ENCODE assay signal across 8 cellular contexts in the genomic region with DNA sequence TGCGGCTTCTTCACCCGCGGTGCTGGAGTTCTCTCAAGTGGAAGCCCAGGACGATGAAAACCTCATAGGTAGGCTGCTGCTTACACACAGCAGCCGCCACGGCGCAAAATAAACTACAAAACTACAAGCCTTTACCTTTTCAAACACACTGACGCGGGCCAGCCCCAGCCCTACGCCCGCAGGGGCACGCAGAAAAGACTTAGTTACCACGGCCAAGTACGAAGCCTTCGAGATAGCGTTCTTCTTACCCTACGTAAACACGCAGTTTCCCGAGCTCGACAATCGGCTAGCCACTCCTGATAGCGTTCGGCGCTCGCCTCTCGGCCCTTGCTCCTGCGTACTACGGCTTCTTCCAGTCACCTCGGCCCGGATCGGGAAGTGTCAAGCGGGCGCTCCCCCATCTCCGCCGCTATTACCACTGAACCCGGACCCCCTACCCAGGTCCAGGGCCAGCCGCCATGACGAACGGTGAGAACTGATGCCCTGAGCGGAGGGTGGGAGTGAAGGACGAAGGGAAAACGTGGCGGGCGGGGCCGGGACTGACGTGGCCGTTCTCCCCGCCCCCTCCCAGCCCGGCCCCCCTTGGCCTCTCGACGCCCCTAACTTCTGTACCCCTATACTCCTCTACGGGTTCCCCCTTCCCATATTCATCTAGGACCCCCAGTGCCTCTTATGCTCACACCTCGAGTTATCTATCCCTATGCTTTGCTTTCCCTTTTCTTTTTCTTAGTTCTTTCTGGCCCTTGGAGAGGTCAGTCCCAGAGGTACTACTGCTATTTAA. TPM values are rescaled to one million over a fixed set of nuclear protein-coding genes. Genes with fewer than 3 reads are reported as not detected.
A peak's percentile ranks its signal among the peaks of the same experiment; 100 is the strongest.
DNase-seq lines count a peak whose midpoint lies in the region; ATAC-seq and TF ChIP-seq lines count a peak whose summit lies in the region.

A gene (plus strand): TSS at position 350 of the 781 bp plus-strand sequence. CDS start 109 bp downstream, at position 459.

- no peak for TF ChIP-seq CTCF in GM13977 (IDR thresholded peaks at IDR 0.05; ENCODE audit: extremely low read depth, insufficient read depth, missing control alignments)
- peak in 1 of 6 experiments; percentile 7 for TF ChIP-seq CTCF in adrenal gland (IDR thresholded peaks at IDR 0.05)
- TF ChIP-seq CTCF in heart right ventricle (IDR thresholded peaks at IDR 0.05), result no peak
- no peak for TF ChIP-seq CTCF in upper lobe of right lung (IDR thresholded peaks at IDR 0.05)

- ATAC-seq in HG02870 (IDR thresholded peaks at IDR 0.05; ENCODE audit: unreplicated experiment) (peak; percentile 82), heart right ventricle (peak; percentile 95 to 98 (median 96)), upper lobe of right lung (peak; percentile 98)

- H3K9me3 ChIP-seq in adrenal gland (replicated peaks in 1 of 3) (no peaks in the 10 kb centered on the region), heart right ventricle (no peaks in the 10 kb centered on the region), upper lobe of right lung (no peaks in the 10 kb centered on the region)

- H3K4me1 ChIP-seq in adrenal gland (replicated peaks in 1 of 2) (peaks cover 16 to 18% of the 10 kb centered on the region in 2 donors), heart right ventricle (peaks cover 8 to 60% (median 36%) of the 10 kb centered on the region in 9 donors), upper lobe of right lung (peaks cover 27% of the 10 kb centered on the region)

- intact Hi-C loops in adrenal gland (cut with DNase I) (no loop called here), heart right ventricle (cut with DNase I) (loop anchor here in 4 of 10 donors (1.0 to 10.0 kb wide), 5 partner anchors 10 to 304 kb away; a partner anchor contains a TSS), posterior vena cava (cut with DNase I) (no loop called here), upper lobe of right lung (cut with DNase I) (no loop called here)

- H3K27ac ChIP-seq in adrenal gland (peak within 1 kb of the TSS; percentile 93 to 100 (median 98)), heart right ventricle (peak within 1 kb of the TSS; percentile 94 to 100 (median 98)), upper lobe of right lung (peak within 1 kb of the TSS; percentile 97)

- in situ Hi-C loops in GM13977 (cut with MboI; ENCODE audit: low pct_unique_long_range_greater_than_20kb, low sequenced_read_pairs, unreplicated experiment), result no loop called here

- no peaks in the 10 kb centered on the region for H3K27me3 ChIP-seq in adrenal gland
- H3K27me3 ChIP-seq in heart right ventricle, result no peaks in the 10 kb centered on the region
- H3K27me3 ChIP-seq in upper lobe of right lung, result no peaks in the 10 kb centered on the region

- H3K4me3 ChIP-seq in adrenal gland (peak within 1 kb of the TSS; percentile 58 to 96 (median 82)), heart right ventricle (peak within 1 kb of the TSS; percentile 64 to 89 (median 80)), upper lobe of right lung (peak within 1 kb of the TSS; percentile 84)

- H3K36me3 ChIP-seq in adrenal gland (replicated peaks in 1 of 2) (peaks cover 0 to 13% of the 10 kb centered on the region in 2 donors), heart right ventricle (peaks cover 0 to 31% (median 16%) of the 10 kb centered on the region in 9 donors), upper lobe of right lung (peaks cover 30% of the 10 kb centered on the region)

- peak; percentile 51 to 80 for TF ChIP-seq POLR2A in adrenal gland (IDR thresholded peaks at IDR 0.05)

- 0 to 1% (median 1%) methylated on average over 21 to 53 of the region's 53 CpGs for WGBS in adrenal gland, 4 donors
- WGBS in heart right ventricle, 2 donors, result 1% methylated on average over 53 of the region's 53 CpGs

- DNase-seq in GM13977 (ENCODE audit: low spot score) (peak; percentile 87), NCI-H146 treated with DMSO at 0.1 percent for 48 hours (lab: John Stamatoyannopoulos, UW; ENCODE audit: unreplicated experiment) (peak; percentile 73), T-helper 1 cell (peak; percentile 66 to 91 (median 78)), adrenal gland (peak; percentile 92 to 97 (median 95)), heart right ventricle (peak; percentile 88 to 95), posterior vena cava (ENCODE audit: low spot score) (peak; percentile 97), upper lobe of right lung (peak; percentile 95)

RNA-seq across cellular contexts. Expression of the gene that starts here (rescaled TPM):
- total RNA-seq in adrenal gland, result 10 to 100 TPM; 30.0 to 92.1 (median 50.5) TPM
- polyA plus RNA-seq in adrenal gland, result 100 to 1,000 TPM in 1 of 3 donors, 10 to 100 TPM in 2; 14.2 to 106 (median 16.9) TPM
- total RNA-seq in heart right ventricle, result 10 to 100 TPM; 27.5 to 52.9 (median 41.2) TPM
- polyA plus RNA-seq in heart right ventricle, result 10 to 100 TPM; 12.0 to 17.2 TPM
- 10 to 100 TPM; 33.6 to 33.9 TPM for total RNA-seq in posterior vena cava
- total RNA-seq in upper lobe of right lung, result 49.7 TPM

Comparison
In these comparisons a context has a peak if more than half of its experiments do, and no peak if none do; other contexts are left out.
1. Peak in every context shown above with its lines: DNase-seq, ATAC-seq, H3K4me3 ChIP-seq and H3K27ac ChIP-seq.